8 cellular contexts compared by ENCODE assay signal in the genomic region with DNA sequence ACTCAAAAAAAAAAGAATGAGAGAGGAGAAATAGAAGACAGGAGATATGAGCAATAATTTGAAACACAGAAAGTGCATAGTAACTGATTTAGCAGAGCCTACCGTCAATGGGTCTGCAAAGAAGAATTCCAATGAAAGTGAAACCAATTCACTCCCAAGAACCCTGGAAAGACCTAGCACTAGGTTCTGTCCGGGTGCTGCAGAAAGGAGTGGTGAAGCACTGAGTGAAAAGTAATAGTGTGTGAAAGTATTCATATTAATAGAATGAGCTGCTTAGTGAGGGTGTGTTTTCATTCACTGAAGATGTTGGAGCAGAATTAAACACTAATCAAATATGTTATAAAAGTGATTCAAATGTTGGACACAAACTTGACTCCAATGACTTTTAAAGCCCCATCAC. TPM values are rescaled to one million over a fixed set of nuclear protein-coding genes. Genes with fewer than 3 reads are reported as not detected.
DNase-seq lines count a peak whose midpoint lies in the region; ATAC-seq and TF ChIP-seq lines count a peak whose summit lies in the region.

No MANE protein-coding gene starts in this region.

- no peak overlapping the region for H3K4me3 ChIP-seq in body of pancreas
- no peak overlapping the region for H3K4me3 ChIP-seq in HAP-1

- WGBS in body of pancreas, 2 donors = 38 to 45% methylated on average over 2 of the region's 2 CpGs

- no peaks in the 10 kb centered on the region for H3K9me3 ChIP-seq in body of pancreas
- no peaks in the 10 kb centered on the region for H3K9me3 ChIP-seq in HAP-1

- intact Hi-C loops in body of pancreas (cut with DNase I) = no loop called here

- H3K4me1 ChIP-seq in body of pancreas (peaks cover 9% of the 10 kb centered on the region), HAP-1 (peaks cover 4% of the 10 kb centered on the region; the same call in 1 of the 2 replicates)

- H3K36me3 Mint-ChIP-seq in stimulated activated naive B cell treated with anti-CD40 and anti-IgM and Interleukin-4, amounts not matched to agents 10 μg/mL and 1 μg/mL and 100 μg/mL, for 72 hours = no peaks in the 10 kb centered on the region

- peak overlapping the region; percentile 90 for H3K27ac Mint-ChIP-seq in stimulated activated naive B cell treated with anti-CD40 and anti-IgM and Interleukin-4, amounts not matched to agents 10 μg/mL and 1 μg/mL and 100 μg/mL, for 72 hours

- H3K9me3 Mint-ChIP-seq in stimulated activated naive B cell treated with anti-CD40 and anti-IgM and Interleukin-4, amounts not matched to agents 10 μg/mL and 1 μg/mL and 100 μg/mL, for 72 hours = no peaks in the 10 kb centered on the region

- H3K27me3 Mint-ChIP-seq in stimulated activated naive B cell treated with anti-CD40 and anti-IgM and Interleukin-4, amounts not matched to agents 10 μg/mL and 1 μg/mL and 100 μg/mL, for 72 hours = no peaks in the 10 kb centered on the region

- H3K27ac ChIP-seq in body of pancreas = peak overlapping the region in 3 of 4 donors; percentile 78 to 86 (median 82)

- no peaks in the 10 kb centered on the region for H3K27me3 ChIP-seq in body of pancreas
- no peaks in the 10 kb centered on the region for H3K27me3 ChIP-seq in HAP-1 (ENCODE audit: low read depth)

- no peak for DNase-seq in body of pancreas
- DNase-seq in stimulated activated naive B cell treated with anti-CD40 and anti-IgM and Interleukin-4, amounts not matched to agents 10 μg/mL and 1 μg/mL and 100 μg/mL, for 72 hours = no peak
- DNase-seq in HAP-1 (ENCODE audit: low spot score in 2 of 2) = no peak
- no peak for DNase-seq in activated CD4-positive, alpha-beta T cell treated with anti-CD3 and anti-CD28 coated beads for 48 hours
- DNase-seq in OCI-M1 (lab: John Stamatoyannopoulos, UW) = no peak
- no peak for DNase-seq in NCI-H1105 treated with DMSO at 0.1 percent for 48 hours (lab: John Stamatoyannopoulos, UW)

- H3K36me3 ChIP-seq in body of pancreas (replicated peaks in 1 of 2; ENCODE audit: insufficient read depth in 1 of 2, low read depth in 2 of 2) (no peaks in the 10 kb centered on the region), HAP-1 (replicated peaks) (no peaks in the 10 kb centered on the region)

- no peak for TF ChIP-seq CTCF in body of pancreas (IDR thresholded peaks at IDR 0.05)

- ATAC-seq in GM19395 (IDR thresholded peaks at IDR 0.05; ENCODE audit: unreplicated experiment) (peak; percentile 40), HG03045 (IDR thresholded peaks at IDR 0.05; ENCODE audit: unreplicated experiment) (peak; percentile 17), body of pancreas (no peak)
- peak; percentile 45 to 56 for ATAC-seq in stimulated activated naive B cell treated with anti-CD40 and anti-IgM and Interleukin-4, amounts not matched to agents 10 μg/mL and 1 μg/mL and 100 μg/mL, for 72 hours (replicated peaks)

- peaks cover 3 to 5% of the 10 kb centered on the region in 2 donors for H3K4me1 Mint-ChIP-seq in stimulated activated naive B cell treated with anti-CD40 and anti-IgM and Interleukin-4, amounts not matched to agents 10 μg/mL and 1 μg/mL and 100 μg/mL, for 72 hours

- in situ Hi-C loops in HAP-1 (cut with MboI; ENCODE audit: low sequenced_read_pairs) = no loop called here

- H3K4me3 Mint-ChIP-seq in stimulated activated naive B cell treated with anti-CD40 and anti-IgM and Interleukin-4, amounts not matched to agents 10 μg/mL and 1 μg/mL and 100 μg/mL, for 72 hours = peak overlapping the region in 1 of 2 donors; percentile 10

- no peak for TF ChIP-seq POLR2A in body of pancreas (IDR thresholded peaks at IDR 0.05)

RNA-seq across cellular contexts. Expression of a gene that starts 51.3 kb away (rescaled TPM):
- 10 to 100 TPM; 30.3 to 35.0 TPM for total RNA-seq in body of pancreas
